In genomic region chr20:32828029-32828666, GRCh38 we compare ENCODE assay signal across 11 cellular contexts. TPM values are rescaled to one million over a fixed set of nuclear protein-coding genes. Genes with fewer than 3 reads are reported as not detected.
DNase-seq lines count a peak whose midpoint lies in the region; ATAC-seq and TF ChIP-seq lines count a peak whose summit lies in the region.
"Had no signal": no experiment of that assay in that cellular context is flagged by ENCODE, and none has a peak within 500 bp of the region (broad histone marks: within the 10 kb centered on the region; RNA-seq: fewer than 3 reads in every experiment).

No MANE protein-coding gene starts in this region.

- no peak overlapping the region for H3K4me3 Mint-ChIP-seq in effector memory CD8-positive, alpha-beta T cell
- H3K4me3 Mint-ChIP-seq: activated T-cell treated with anti-CD3 and anti-CD28 coated beads, Interleukin-2, amount 50 U/mL, for 72 hours had no signal

- peaks cover 41 to 54% of the 10 kb centered on the region in 2 donors for H3K4me1 Mint-ChIP-seq in effector memory CD8-positive, alpha-beta T cell (ENCODE audit: low read depth in 2 of 2)

- H3K9me3 ChIP-seq in neutrophil = no peaks in the 10 kb centered on the region
- no peaks in the 10 kb centered on the region for H3K9me3 ChIP-seq in PC-9 (ENCODE audit: insufficient read depth, low read depth)
- no peaks in the 10 kb centered on the region for H3K9me3 ChIP-seq in gastrocnemius medialis

- H3K27ac ChIP-seq in neutrophil = peak overlapping the region; percentile 38
- no peak overlapping the region for H3K27ac ChIP-seq in PC-9
- no peak overlapping the region for H3K27ac ChIP-seq in gastrocnemius medialis

- POLR2A ChIA-PET in PC-9 (lab: Charles Lee; ENCODE audit: unreplicated experiment) = no interaction called here

- H3K36me3 ChIP-seq in neutrophil (peaks cover 33% of the 10 kb centered on the region), PC-9 (ENCODE audit: low read depth) (peaks cover 17% of the 10 kb centered on the region), gastrocnemius medialis (peaks cover 0 to 23% of the 10 kb centered on the region in 2 donors)

- no peaks in the 10 kb centered on the region for H3K27me3 ChIP-seq in neutrophil
- H3K27me3 ChIP-seq in PC-9 (ENCODE audit: insufficient read depth, low read depth) = no peaks in the 10 kb centered on the region
- H3K27me3 ChIP-seq in gastrocnemius medialis = no peaks in the 10 kb centered on the region
- H3K27me3 ChIP-seq: dorsolateral prefrontal cortex had no signal

- intact Hi-C loops in PC-9 (cut with micrococcal nuclease; ENCODE audit: unreplicated experiment) = no loop called here
- intact Hi-C loops in gastrocnemius medialis (cut with DNase I; ENCODE audit: low total_unique reads) = no loop called here

- H3K27ac Mint-ChIP-seq in effector memory CD8-positive, alpha-beta T cell = peak overlapping the region; percentile 2 to 88
- H3K27ac Mint-ChIP-seq: activated T-cell treated with anti-CD3 and anti-CD28 coated beads, Interleukin-2, amount 50 U/mL, for 72 hours had no signal

- no peak overlapping the region for H2AFZ ChIP-seq in PC-9

- ATAC-seq in effector memory CD8-positive, alpha-beta T cell (replicated peaks) = no peak
- ATAC-seq in HG02885 (IDR thresholded peaks at IDR 0.05; ENCODE audit: poor library complexity, unreplicated experiment) (no peak), gastrocnemius medialis (no peak), HG02642 (IDR thresholded peaks at IDR 0.05; ENCODE audit: poor library complexity, unreplicated experiment) (no peak)
- ATAC-seq: activated T-cell treated with anti-CD3 and anti-CD28 coated beads, Interleukin-2, amount 50 U/mL, for 72 hours had no signal

- no peaks in the 10 kb centered on the region for H3K9me2 ChIP-seq in PC-9 (ENCODE audit: insufficient read depth)

- TF ChIP-seq POLR2A in gastrocnemius medialis (IDR thresholded peaks at IDR 0.05) = no peak

- H3K4me3 ChIP-seq in neutrophil (ENCODE audit: low read depth in 1 of 2, low read length in 1 of 2) (no peak overlapping the region), PC-9 (no peak overlapping the region), gastrocnemius medialis (no peak overlapping the region)
- H3K4me3 ChIP-seq: dorsolateral prefrontal cortex had no signal

- peaks cover 83% of the 10 kb centered on the region for H3K36me3 Mint-ChIP-seq in effector memory CD8-positive, alpha-beta T cell (ENCODE audit: insufficient read depth)

- CTCF ChIA-PET in PC-9 (lab: Charles Lee) = interaction anchor here (0.6 kb wide), 1 partner anchor 117 kb away, joined by 3 read pairs; no protein-coding TSS in a partner anchor

- no peaks in the 10 kb centered on the region for H3K9me3 Mint-ChIP-seq in effector memory CD8-positive, alpha-beta T cell
- H3K9me3 Mint-ChIP-seq: activated T-cell treated with anti-CD3 and anti-CD28 coated beads, Interleukin-2, amount 50 U/mL, for 72 hours had no signal

- no peak overlapping the region for H3K4me2 ChIP-seq in PC-9

- H3K27me3 Mint-ChIP-seq in effector memory CD8-positive, alpha-beta T cell = no peaks in the 10 kb centered on the region

- in situ Hi-C loops in gastrocnemius medialis (cut with MboI; ENCODE audit: low sequenced_read_pairs in 4 of 4) = no loop called here

- no TSS peak for BruUV-seq in PC-9 (replicated peaks; lab: Mats Ljungman, UMichigan)

- peaks cover 79% of the 10 kb centered on the region for H4K20me1 ChIP-seq in PC-9 (ENCODE audit: insufficient read depth)

- peaks cover 27 to 28% of the 10 kb centered on the region in 2 experiments for H3K4me1 ChIP-seq in neutrophil (ENCODE audit: control insufficient read depth in 1 of 2, insufficient read depth in 1 of 2, low read depth in 1 of 2, low read length in 1 of 2)
- peaks cover 10% of the 10 kb centered on the region for H3K4me1 ChIP-seq in PC-9 (replicated peaks; ENCODE audit: insufficient read depth)
- peaks cover 19 to 33% of the 10 kb centered on the region in 2 donors for H3K4me1 ChIP-seq in gastrocnemius medialis

- no peak for TF ChIP-seq CTCF in neutrophil (IDR thresholded peaks at IDR 0.05)
- no peak for TF ChIP-seq CTCF in PC-9 (conservative IDR thresholded peaks at IDR 0.05)
- no peak for TF ChIP-seq CTCF in gastrocnemius medialis (IDR thresholded peaks at IDR 0.05 in 4 of 5, conservative IDR thresholded peaks at IDR 0.05 in 1 of 5)

- peaks cover 85% of the 10 kb centered on the region for H3K79me2 ChIP-seq in PC-9 (ENCODE audit: low read depth)

- peak; percentile 52 for DNase-seq in DMS79 (lab: John Stamatoyannopoulos, UW)
- DNase-seq in NCI-H1092 (lab: John Stamatoyannopoulos, UW) = peak; percentile 11
- no peak for DNase-seq in effector memory CD8-positive, alpha-beta T cell
- no peak for DNase-seq in PC-9
- DNase-seq in gastrocnemius medialis = no peak
- DNase-seq: activated T-cell treated with anti-CD3 and anti-CD28 coated beads, Interleukin-2, amount 50 U/mL, for 72 hours; dorsolateral prefrontal cortex; nucleus accumbens had no signal

- peaks cover 6% of the 10 kb centered on the region for H3F3A ChIP-seq in PC-9 (ENCODE audit: insufficient read depth, low read depth)

RNA-seq across cellular contexts. Expression of gene MAPRE1, which starts 8.4 kb away (rescaled TPM):
- total RNA-seq in PC-9 (2021) = 113 and 154 TPM in 2 replicates
- total RNA-seq in gastrocnemius medialis = 10 to 100 TPM; 33.9 to 53.5 (median 42.3) TPM

RNA-seq across cellular contexts. Expression of gene EFCAB8, which starts 30.6 kb away (rescaled TPM):
- total RNA-seq in PC-9 (2021) (1.1 TPM in 1 of 2 replicates, not detected in the other), gastrocnemius medialis (not detected)

Comparison
In these comparisons a context has a peak if more than half of its experiments do, and no peak if none do; other contexts are left out.
1. DNase-seq: peak in DMS79 (single experiment) and NCI-H1092 (single experiment); none in effector memory CD8-positive, alpha-beta T cell (0 of 3), PC-9 (0 of 2) and gastrocnemius medialis (0 of 2).